In the genomic region with DNA sequence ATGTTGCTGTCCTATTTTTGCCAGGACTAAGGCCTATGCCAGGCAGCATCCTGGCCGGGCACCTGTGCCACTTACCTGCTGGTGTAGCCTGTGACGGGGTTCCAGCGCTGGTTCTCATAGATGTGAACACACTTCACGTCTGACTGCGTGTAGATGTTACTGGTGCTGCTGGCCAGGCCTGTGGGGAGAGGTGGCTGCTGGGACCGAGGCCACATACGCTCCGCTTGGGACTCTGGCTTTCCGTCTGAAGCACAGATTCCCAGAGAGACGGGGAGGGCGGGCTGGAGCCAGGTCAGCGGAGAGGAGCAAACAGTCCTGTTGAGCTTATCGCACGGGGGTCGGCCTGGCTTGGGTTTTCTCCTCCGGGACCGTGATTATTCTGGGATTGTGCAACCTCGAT, we compare ENCODE assay signal across 28 cellular contexts. TPM values are rescaled to one million over a fixed set of nuclear protein-coding genes. Genes with fewer than 3 reads are reported as not detected.
DNase-seq lines count a peak whose midpoint lies in the region; ATAC-seq, FAIRE-seq and TF ChIP-seq lines count a peak whose summit lies in the region.
"Had no signal": no experiment of that assay in that cellular context is flagged by ENCODE, and none has a peak within 500 bp of the region (broad histone marks: within the 10 kb centered on the region; RNA-seq: fewer than 3 reads in every experiment).

No MANE protein-coding gene starts in this region.

- CTCF ChIA-PET in H1 (lab: Charles Lee; ENCODE audit: partially characterized antibody): interaction anchor here (0.6 to 1.5 kb wide), 3 partner anchors 13 to 131 kb away, joined by 5 read pairs; no protein-coding TSS in a partner anchor

- no peak overlapping the region for H3K18ac ChIP-seq in H1 (ENCODE audit: extremely low read depth, low read length)

- 89% methylated on average over 18 of the region's 18 CpGs; no CpG with 5 or more reads in 1 of the 2 experiments for WGBS in H1 (ENCODE audit: extremely low coverage in 1 of 2, insufficient coverage in 1 of 2, insufficient read length in 1 of 2, insufficient replicate concordance in 2 of 2, low coverage in 1 of 2, low lambda C conversion rate in 2 of 2, missing lambda C conversion rate in 1 of 2), 2 experiments

- FAIRE-seq in H1 (lab: Jason Lieb, UNC): no peak
- FAIRE-seq: GM18507, RCC 7860 had no signal

- H3K9ac ChIP-seq in H1 (replicated peaks in 1 of 4; ENCODE audit: extremely low read depth in 1 of 4, low read depth in 3 of 4, low read length in 3 of 4): no peak overlapping the region

- H4K20me1 ChIP-seq in H1 (replicated peaks in 1 of 2; ENCODE audit: control insufficient read depth in 1 of 2, insufficient read depth in 2 of 2, low read length in 2 of 2) (peaks cover 2 to 4% of the 10 kb centered on the region in 2 experiments), osteoblast (ENCODE audit: insufficient read depth, low read length) (no peaks in the 10 kb centered on the region)

- H2BK15ac ChIP-seq in H1 (ENCODE audit: low read length): no peak overlapping the region

- no peak overlapping the region for H3K14ac ChIP-seq in H1 (ENCODE audit: insufficient read length)

- no peak overlapping the region for H4K91ac ChIP-seq in H1 (replicated peaks; ENCODE audit: insufficient read length, low read length)

- TF ChIP-seq RAD21 in H1 (IDR thresholded peaks at IDR 0.05 in 1 of 2, conservative IDR thresholded peaks at IDR 0.05 in 1 of 2; ENCODE audit: low read depth in 2 of 2, low read length in 2 of 2): no peak

- H3K4me3 ChIP-seq in H1 (ENCODE audit: extremely low read depth in 1 of 4, insufficient read depth in 2 of 4, low read depth in 3 of 4, low read length in 4 of 4) (no peak overlapping the region), osteoblast (ENCODE audit: insufficient read depth, low read length) (no peak overlapping the region)

- H3K27me3 ChIP-seq in H1 (replicated peaks in 1 of 4; ENCODE audit: control insufficient read depth in 3 of 4, extremely low read depth in 1 of 4, insufficient read depth in 3 of 4, low read length in 3 of 4) (no peaks in the 10 kb centered on the region), osteoblast (ENCODE audit: insufficient read depth, low read length) (no peaks in the 10 kb centered on the region)

- no peak for TF ChIP-seq POLR2A in H1 (IDR thresholded peaks at IDR 0.05; ENCODE audit: control extremely low read depth in 1 of 2, low read depth in 2 of 2, low read length in 2 of 2)

- H3K23me2 ChIP-seq in H1 (ENCODE audit: low read depth, low read length): no peaks in the 10 kb centered on the region

- no peak overlapping the region for H2AK5ac ChIP-seq in H1 (ENCODE audit: low read depth, low read length)

- H4K5ac ChIP-seq in H1 (ENCODE audit: insufficient read length, low read depth, low read length): no peak overlapping the region

- H3K36me3 ChIP-seq in H1 (ENCODE audit: control insufficient read depth in 2 of 4, insufficient read depth in 4 of 4, low read length in 3 of 4) (no peaks in the 10 kb centered on the region), osteoblast (ENCODE audit: insufficient read depth, low read length) (peaks cover 11% of the 10 kb centered on the region)

- no peaks in the 10 kb centered on the region for H3K4me1 Mint-ChIP-seq in activated naive CD8-positive, alpha-beta T cell (ENCODE audit: low read depth)
- no peaks in the 10 kb centered on the region for H3K4me1 Mint-ChIP-seq in activated naive CD8-positive, alpha-beta T cell treated with anti-CD3 and anti-CD28 coated beads, Interleukin-2, amount 50 U/mL, for 24 hours
- H3K4me1 Mint-ChIP-seq in mesothelial cell of epicardium: no peaks in the 10 kb centered on the region
- H3K4me1 Mint-ChIP-seq: CD8-positive, alpha-beta memory T cell had no signal

- H2BK5ac ChIP-seq in H1 (ENCODE audit: low read depth, low read length): no peak overlapping the region

- TF ChIP-seq CTCF in H1 (IDR thresholded peaks at IDR 0.05; ENCODE audit: control extremely low read depth in 1 of 3, insufficient read depth in 1 of 3, low read depth in 1 of 3, low read length in 3 of 3) (no peak), osteoblast (IDR thresholded peaks at IDR 0.05; ENCODE audit: extremely low read depth, low read depth, low read length) (no peak), mesothelial cell of epicardium (IDR thresholded peaks at IDR 0.05; ENCODE audit: unreplicated experiment) (no peak)

- TF ChIP-seq EP300 in H1 (IDR thresholded peaks at IDR 0.05; ENCODE audit: borderline replicate concordance in 1 of 2, low read depth in 2 of 2, low read length in 2 of 2): no peak

- H2BK12ac ChIP-seq in H1 (ENCODE audit: low read depth, low read length): no peak overlapping the region

- no peak overlapping the region for H2BK20ac ChIP-seq in H1 (ENCODE audit: low read length)

- H3K79me2 ChIP-seq in H1 (ENCODE audit: control insufficient read depth in 1 of 2, insufficient read depth in 2 of 2, low read length in 2 of 2) (no peaks in the 10 kb centered on the region), osteoblast (ENCODE audit: insufficient read depth, low read length) (no peaks in the 10 kb centered on the region)

- peak overlapping the region; percentile 6 for H3K27ac Mint-ChIP-seq in activated naive CD8-positive, alpha-beta T cell
- no peak overlapping the region for H3K27ac Mint-ChIP-seq in activated naive CD8-positive, alpha-beta T cell treated with anti-CD3 and anti-CD28 coated beads, Interleukin-2, amount 50 U/mL, for 24 hours
- H3K27ac Mint-ChIP-seq in mesothelial cell of epicardium: no peak overlapping the region

- no peak overlapping the region for H3K4me2 ChIP-seq in H1 (ENCODE audit: insufficient read depth in 1 of 2, low read depth in 2 of 2, low read length in 2 of 2)
- H3K4me2 ChIP-seq in osteoblast (ENCODE audit: insufficient read depth, low read length): no peak overlapping the region

- no peaks in the 10 kb centered on the region for H3K79me1 ChIP-seq in H1 (ENCODE audit: low read depth, low read length)

- no peak overlapping the region for H3K23ac ChIP-seq in H1 (ENCODE audit: insufficient read length)

- H3K27ac ChIP-seq in H1 (ENCODE audit: low read depth, low read length): no peak overlapping the region
- H3K27ac ChIP-seq in osteoblast (ENCODE audit: low read depth, low read length): no peak overlapping the region
- H3K27ac ChIP-seq: 22Rv1 had no signal

- H3K4ac ChIP-seq in H1 (replicated peaks; ENCODE audit: insufficient read length, low read depth, low read length): no peak overlapping the region

- H3K56ac ChIP-seq in H1 (replicated peaks; ENCODE audit: insufficient read length, low read depth, low read length): no peak overlapping the region

- ATAC-seq in activated naive CD8-positive, alpha-beta T cell treated with anti-CD3 and anti-CD28 coated beads, Interleukin-2, amount 50 U/mL, for 24 hours: no peak
- no peak for ATAC-seq in GM19463 (IDR thresholded peaks at IDR 0.05; ENCODE audit: unreplicated experiment)

- no peak overlapping the region for H2BK120ac ChIP-seq in H1 (replicated peaks; ENCODE audit: low read depth, low read length)

- H3K9me3 ChIP-seq in H1 (ENCODE audit: insufficient read depth in 2 of 2, low read depth in 1 of 2, low read length in 1 of 2) (no peaks in the 10 kb centered on the region), osteoblast (ENCODE audit: low read depth, low read length) (no peaks in the 10 kb centered on the region)

- DNase-seq in activated naive CD8-positive, alpha-beta T cell treated with anti-CD3 and anti-CD28 coated beads, Interleukin-2, amount 50 U/mL, for 24 hours: no peak
- DNase-seq in HuH-7 (ENCODE audit: low spot score): peak; percentile 76
- peak in 1 of 2 experiments; percentile 46 for DNase-seq in H1 (ENCODE audit: low read depth in 1 of 2, low spot score in 2 of 2)
- peak; percentile 85 for DNase-seq in osteoblast (ENCODE audit: insufficient read length, low spot score, missing footprints)
- no peak for DNase-seq in NCI-H524 (lab: John Stamatoyannopoulos, UW)
- DNase-seq in mesothelial cell of epicardium (ENCODE audit: low spot score in 2 of 2, unreplicated experiment in 2 of 2): no peak
- DNase-seq: ACHN, C1 segment of cervical spinal cord, Calu3, DMS153, GDM1, MV-4-11, NCI-H1694, NCI-H2081, NCI-H2171, NCI-H345, NCI-H526, OCI-M1, Right ventricle myocardium superior, SW 1271 had no signal

- H3K27me3 Mint-ChIP-seq in activated naive CD8-positive, alpha-beta T cell: no peaks in the 10 kb centered on the region
- H3K27me3 Mint-ChIP-seq in activated naive CD8-positive, alpha-beta T cell treated with anti-CD3 and anti-CD28 coated beads, Interleukin-2, amount 50 U/mL, for 24 hours: no peaks in the 10 kb centered on the region
- no peaks in the 10 kb centered on the region for H3K27me3 Mint-ChIP-seq in mesothelial cell of epicardium (ENCODE audit: low read depth)
- H3K27me3 Mint-ChIP-seq: CD8-positive, alpha-beta memory T cell had no signal

- no peaks in the 10 kb centered on the region; a peak in 3 of 7 replicates for H3K4me1 ChIP-seq in H1 (replicated peaks in 1 of 4; ENCODE audit: control insufficient read depth in 3 of 4, insufficient read depth in 4 of 4, low read length in 3 of 4)
- no peaks in the 10 kb centered on the region for H3K4me1 ChIP-seq in osteoblast (ENCODE audit: insufficient read depth, low read length)

- no peaks in the 10 kb centered on the region for H3K9me3 Mint-ChIP-seq in activated naive CD8-positive, alpha-beta T cell (ENCODE audit: low read depth)
- no peaks in the 10 kb centered on the region for H3K9me3 Mint-ChIP-seq in activated naive CD8-positive, alpha-beta T cell treated with anti-CD3 and anti-CD28 coated beads, Interleukin-2, amount 50 U/mL, for 24 hours
- H3K9me3 Mint-ChIP-seq in mesothelial cell of epicardium: no peaks in the 10 kb centered on the region
- H3K9me3 Mint-ChIP-seq: CD8-positive, alpha-beta memory T cell had no signal

- H2AFZ ChIP-seq in H1 (ENCODE audit: low read length): no peak overlapping the region
- H2AFZ ChIP-seq in osteoblast (ENCODE audit: low read length): no peak overlapping the region

- peak overlapping the region; percentile 80; the same call in 1 of the 2 replicates for H4K8ac ChIP-seq in H1 (ENCODE audit: extremely low read depth, insufficient read depth, low read length)

- POLR2A ChIA-PET in H1 (lab: Charles Lee; ENCODE audit: partially characterized antibody): interaction anchor here (0.5 to 1.2 kb wide), 3 partner anchors 11 to 1189 kb away, joined by 3 read pairs; no protein-coding TSS in a partner anchor

- no peaks in the 10 kb centered on the region for H3K36me3 Mint-ChIP-seq in activated naive CD8-positive, alpha-beta T cell
- peaks cover 9% of the 10 kb centered on the region for H3K36me3 Mint-ChIP-seq in activated naive CD8-positive, alpha-beta T cell treated with anti-CD3 and anti-CD28 coated beads, Interleukin-2, amount 50 U/mL, for 24 hours (ENCODE audit: low read depth)
- peaks cover 11% of the 10 kb centered on the region for H3K36me3 Mint-ChIP-seq in mesothelial cell of epicardium

- H3K4me3 Mint-ChIP-seq in activated naive CD8-positive, alpha-beta T cell: no peak overlapping the region
- H3K4me3 Mint-ChIP-seq in activated naive CD8-positive, alpha-beta T cell treated with anti-CD3 and anti-CD28 coated beads, Interleukin-2, amount 50 U/mL, for 24 hours: no peak overlapping the region
- H3K4me3 Mint-ChIP-seq in mesothelial cell of epicardium: no peak overlapping the region
- H3K4me3 Mint-ChIP-seq: CD8-positive, alpha-beta memory T cell had no signal

RNA-seq across cellular contexts. Expression of gene BHLHA15, which starts 16.7 kb away (rescaled TPM):
- total RNA-seq in H1 (2021; fragmentation: NEBNext Ultra II Directional; extraction: Animal tissue kit (Norgen Biotek cat#: 25700)): 2.7 and 3.5 TPM in 2 replicates
- 1.1 and 2.2 TPM in 2 replicates for polyA plus RNA-seq in H1 (2011; rRNA removed)
- 2.0 TPM for polyA plus RNA-seq in H1 (2011; cell fraction: cytosol; rRNA removed)
- polyA plus RNA-seq in H1 (2011; cell fraction: nucleus; rRNA removed): 3.2 TPM
- polyA plus RNA-seq in H1 (2012, experiment 1 of 2): 1.3 to 1.7 TPM (median 1.7 TPM) in 3 of 4 replicates, not detected in the other
- polyA plus RNA-seq in H1 (2012, experiment 2 of 2): 0.67 TPM
- polyA plus RNA-seq in H1 (2013, experiment 1 of 2): 3.8 TPM
- polyA plus RNA-seq in H1 (2013, experiment 2 of 2): 3.4 TPM
- polyA minus RNA-seq in H1 (2011; rRNA and poly(A)+ RNA removed): 0.39 TPM in 1 of 2 replicates, not detected in the other
- polyA minus RNA-seq in H1 (2011; cell fraction: cytosol; rRNA and poly(A)+ RNA removed): not detected
- 2.1 TPM for polyA minus RNA-seq in H1 (2011; cell fraction: nucleus; rRNA and poly(A)+ RNA removed)
- total RNA-seq in osteoblast (not detected in 2 replicates), mesothelial cell of epicardium (0.57 to 1.0 TPM in 2 of 3 replicates, not detected in the other)
- total RNA-seq: CD8-positive, alpha-beta memory T cell; H4; Right ventricle myocardium superior; SK-MEL-5 had no signal
- polyA plus RNA-seq: CD8-positive, alpha-beta memory T cell had no signal

RNA-seq across cellular contexts. Expression of gene TECPR1, which starts 24.1 kb away (rescaled TPM):
- total RNA-seq in H1 (2021; fragmentation: NEBNext Ultra II Directional; extraction: Animal tissue kit (Norgen Biotek cat#: 25700)): 11.1 and 11.4 TPM in 2 replicates
- polyA plus RNA-seq in H1 (2011; rRNA removed): 1.3 and 2.4 TPM in 2 replicates
- 4.1 TPM for polyA plus RNA-seq in H1 (2011; cell fraction: cytosol; rRNA removed)
- polyA plus RNA-seq in H1 (2011; cell fraction: nucleus; rRNA removed): 9.3 TPM
- polyA plus RNA-seq in H1 (2012, experiment 1 of 2): 7.8 to 10.2 TPM (median 8.4 TPM) in 4 replicates
- polyA plus RNA-seq in H1 (2012, experiment 2 of 2): 6.2 TPM
- polyA plus RNA-seq in H1 (2013, experiment 1 of 2): 3.3 TPM
- polyA plus RNA-seq in H1 (2013, experiment 2 of 2): 3.3 TPM
- polyA minus RNA-seq in H1 (2011; rRNA and poly(A)+ RNA removed): 3.1 and 4.7 TPM in 2 replicates
- polyA minus RNA-seq in H1 (2011; cell fraction: cytosol; rRNA and poly(A)+ RNA removed): 2.8 TPM
- polyA minus RNA-seq in H1 (2011; cell fraction: nucleus; rRNA and poly(A)+ RNA removed): 8.1 TPM
- total RNA-seq in osteoblast (20.3 and 22.4 TPM in 2 replicates), mesothelial cell of epicardium (35.7 to 38.0 TPM (median 37.0 TPM) in 3 replicates)

RNA-seq across cellular contexts. Expression of gene BRI3, which starts 53.5 kb away (rescaled TPM):
- 93.4 and 94.0 TPM in 2 replicates for total RNA-seq in H1 (2021; fragmentation: NEBNext Ultra II Directional; extraction: Animal tissue kit (Norgen Biotek cat#: 25700))
- 77.5 and 98.4 TPM in 2 replicates for polyA plus RNA-seq in H1 (2011; rRNA removed)
- 51.4 TPM for polyA plus RNA-seq in H1 (2011; cell fraction: cytosol; rRNA removed)
- polyA plus RNA-seq in H1 (2011; cell fraction: nucleus; rRNA removed): 76.2 TPM
- polyA plus RNA-seq in H1 (2012, experiment 1 of 2): 80.0 to 96.4 TPM (median 93.0 TPM) in 4 replicates
- 151 TPM for polyA plus RNA-seq in H1 (2012, experiment 2 of 2)
- polyA plus RNA-seq in H1 (2013, experiment 1 of 2): 114 TPM
- 115 TPM for polyA plus RNA-seq in H1 (2013, experiment 2 of 2)
- 38.1 and 52.1 TPM in 2 replicates for polyA minus RNA-seq in H1 (2011; rRNA and poly(A)+ RNA removed)
- polyA minus RNA-seq in H1 (2011; cell fraction: cytosol; rRNA and poly(A)+ RNA removed): 36.2 TPM
- 29.3 TPM for polyA minus RNA-seq in H1 (2011; cell fraction: nucleus; rRNA and poly(A)+ RNA removed)
- total RNA-seq in osteoblast: 95.9 and 113 TPM in 2 replicates
- total RNA-seq in mesothelial cell of epicardium: 112 to 115 TPM (median 113 TPM) in 3 replicates

Comparison
In these comparisons a context has a peak if more than half of its experiments do, and no peak if none do; other contexts are left out.
1. DNase-seq: peak in HuH-7 (single experiment) and osteoblast (single experiment); none in activated naive CD8-positive, alpha-beta T cell treated with anti-CD3 and anti-CD28 coated beads, Interleukin-2, amount 50 U/mL, for 24 hours (single experiment), NCI-H524 (0 of 2) and mesothelial cell of epicardium (0 of 2).